ENCODE assay signal across 8 cellular contexts in genomic region chr12:56688129-56688845, GRCh38. TPM values are rescaled to one million over a fixed set of nuclear protein-coding genes. Genes with fewer than 3 reads are reported as not detected.
DNase-seq lines count a peak whose midpoint lies in the region; ATAC-seq and TF ChIP-seq lines count a peak whose summit lies in the region.

A gene with protein sequence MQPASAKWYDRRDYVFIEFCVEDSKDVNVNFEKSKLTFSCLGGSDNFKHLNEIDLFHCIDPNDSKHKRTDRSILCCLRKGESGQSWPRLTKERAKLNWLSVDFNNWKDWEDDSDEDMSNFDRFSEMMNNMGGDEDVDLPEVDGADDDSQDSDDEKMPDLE (minus strand): TSS chr12:56688284. CDS start chr12:56687999, 285 bp downstream.

- no peaks in the 10 kb centered on the region for H3K9me3 Mint-ChIP-seq in chondrocyte (ENCODE audit: low read depth)

- TF ChIP-seq CTCF in chondrocyte (IDR thresholded peaks at IDR 0.05) = no peak

- peak; percentile 61 for ATAC-seq in HG03439 (IDR thresholded peaks at IDR 0.05; ENCODE audit: unreplicated experiment)

- DNase-seq in AML-193 (lab: John Stamatoyannopoulos, UW) (peak; percentile 97 to 98), NCI-H510A treated with DMSO at 0.1 percent for 48 hours (lab: John Stamatoyannopoulos, UW) (peak; percentile 97), chondrocyte (ENCODE audit: low spot score) (peak; percentile 98), kidney glomerular epithelial cell (lab: John Stamatoyannopoulos, UW) (peak; percentile 97)
- DNase-seq in activated CD4-positive, alpha-beta T cell treated with anti-CD3 and anti-CD28 coated beads for 24 hours (ENCODE audit: low read depth in 2 of 2) = peak; percentile 98
- DNase-seq in stimulated activated CD4-positive, alpha-beta T cell treated with anti-CD3 and anti-CD28 coated beads, Interleukin-1b, Interleukin-23, amount 100 ng/mL, for 1 hour (ENCODE audit: low read depth in 2 of 2) = peak; percentile 95 to 96

- H3K27me3 Mint-ChIP-seq in chondrocyte (ENCODE audit: low read depth) = no peaks in the 10 kb centered on the region

- peak within 1 kb of the TSS; percentile 99 for H3K27ac Mint-ChIP-seq in chondrocyte (ENCODE audit: unreplicated experiment)

- peaks cover 36% of the 10 kb centered on the region for H3K4me1 Mint-ChIP-seq in chondrocyte (ENCODE audit: low read depth)

- peaks cover 2% of the 10 kb centered on the region for H3K36me3 Mint-ChIP-seq in chondrocyte (ENCODE audit: low read depth)

- peak; percentile 98 for TF ChIP-seq POLR2A in GM19193 (IDR thresholded peaks at IDR 0.05; ENCODE audit: extremely low read depth, insufficient read depth, insufficient read length)

- peak within 1 kb of the TSS; percentile 91 for H3K4me3 Mint-ChIP-seq in chondrocyte (ENCODE audit: unreplicated experiment)

RNA-seq across cellular contexts. Expression of the gene that starts here (rescaled TPM):
- 123 to 156 TPM (median 127 TPM) in 3 replicates for total RNA-seq in chondrocyte

Comparison
In these comparisons a context has a peak if more than half of its experiments do, and no peak if none do; other contexts are left out.
1. Peak in every context shown above with its lines: DNase-seq and ATAC-seq.